ENCODE assay signal across 1 cellular context in genomic region chr19:5899728-5900526, GRCh38.
TF ChIP-seq lines count a peak whose summit lies in the region.

No MANE protein-coding gene starts in this region.

TF ChIP-seq in HCT116, 20 proteins besides CTCF, POLR2A, EP300 and RAD21:
- TF ChIP-seq TCF7L2 (IDR thresholded peaks at IDR 0.05; ENCODE audit: borderline replicate concordance, extremely low read depth, insufficient read depth, insufficient read length) = no peak
- TF ChIP-seq ZFX (IDR thresholded peaks at IDR 0.05) = no peak
- no peak for TF ChIP-seq ELF1 (IDR thresholded peaks at IDR 0.05; ENCODE audit: borderline replicate concordance, low read depth)
- no peak for TF ChIP-seq ATF3 (IDR thresholded peaks at IDR 0.05)
- TF ChIP-seq ZNF274 (IDR thresholded peaks at IDR 0.05; ENCODE audit: low read depth, low read length) = no peak
- TF ChIP-seq POLR2AphosphoS5 (IDR thresholded peaks at IDR 0.05; ENCODE audit: low read depth, low read length) = no peak
- TF ChIP-seq SRF (IDR thresholded peaks at IDR 0.05; ENCODE audit: low read depth) = no peak
- no peak for TF ChIP-seq SP1 (IDR thresholded peaks at IDR 0.05; ENCODE audit: low read depth)
- no peak for TF ChIP-seq CEBPB (IDR thresholded peaks at IDR 0.05; ENCODE audit: low read depth)
- no peak for TF ChIP-seq YY1 (IDR thresholded peaks at IDR 0.05; ENCODE audit: extremely low read depth, insufficient replicate concordance, low read depth, low read length)
- no peak for TF ChIP-seq EZH2phosphoT487 (IDR thresholded peaks at IDR 0.05; ENCODE audit: borderline replicate concordance)
- TF ChIP-seq EZH2 (IDR thresholded peaks at IDR 0.05) = no peak
- no peak for TF ChIP-seq MAX (IDR thresholded peaks at IDR 0.05)
- TF ChIP-seq FOSL1 (IDR thresholded peaks at IDR 0.05; ENCODE audit: low read depth) = no peak
- TF ChIP-seq EGR1 (IDR thresholded peaks at IDR 0.05; ENCODE audit: low read depth) = no peak
- TF ChIP-seq SIN3A (IDR thresholded peaks at IDR 0.05; ENCODE audit: low read depth) = no peak
